In genomic region chr12:1630081-1630826, GRCh38 we compare ENCODE assay signal across 8 cellular contexts. TPM values are rescaled to one million over a fixed set of nuclear protein-coding genes. Genes with fewer than 3 reads are reported as not detected.
DNase-seq lines count a peak whose midpoint lies in the region; ATAC-seq and TF ChIP-seq lines count a peak whose summit lies in the region.

No MANE protein-coding gene starts in this region.

- H3K4me3 ChIP-seq in AG04449 (ENCODE audit: low read depth, low read length) (peak overlapping the region; percentile 42), SJSA1 (peak overlapping the region; percentile 21), choroid plexus epithelial cell (ENCODE audit: low read depth, low read length) (peak overlapping the region; percentile 53), lower leg skin (ENCODE audit: low read depth, poor library complexity, severe bottlenecking) (no peak overlapping the region), stomach (peak overlapping the region; percentile 50 to 77 (median 57))

- H3K9me3 ChIP-seq in SJSA1 (replicated peaks) (no peaks in the 10 kb centered on the region), stomach (no peaks in the 10 kb centered on the region)

- TF ChIP-seq EP300 in stomach (IDR thresholded peaks at IDR 0.05) = no peak

- DNase-seq in AG04449 (ENCODE audit: low read depth, low spot score) (no peak), GM13977 (ENCODE audit: low spot score) (peak; percentile 52), SJSA1 (ENCODE audit: low read depth in 1 of 2, low spot score in 2 of 2) (peak in 1 of 2 experiments; percentile 26), choroid plexus epithelial cell (ENCODE audit: low read depth) (no peak), lower leg skin (ENCODE audit: low spot score in 2 of 2) (peak; percentile 40 to 89), stomach (peak; percentile 39)
- no peak for DNase-seq in effector CD8-positive, alpha-beta T cell (lab: John Stamatoyannopoulos, UW)

- CTCF ChIA-PET in AG04449 (lab: Yijun Ruan, JAX) = interaction anchor here (0.9 to 13.9 kb wide), 8 partner anchors 10 to 512 kb away, joined by 3 to 269 read pairs (median 6); no protein-coding TSS in a partner anchor

- WGBS in lower leg skin, 2 donors = 1 to 2% methylated on average over 38 to 58 of the region's 60 CpGs
- 2 to 5% (median 5%) methylated on average over 22 to 60 of the region's 60 CpGs for whole genome bisulfite sequencing in stomach, 5 donors

- H3K36me3 ChIP-seq in SJSA1 (no peaks in the 10 kb centered on the region), stomach (peaks cover 0 to 4% (median 0%) of the 10 kb centered on the region in 4 donors)

- in situ Hi-C loops in GM13977 (cut with MboI; ENCODE audit: low pct_unique_long_range_greater_than_20kb, low sequenced_read_pairs, unreplicated experiment) = no loop called here

- H3K27ac ChIP-seq in SJSA1 (no peak overlapping the region), stomach (peak overlapping the region in 1 of 5 donors; percentile 67)

- TF ChIP-seq CTCF in AG04449 (IDR thresholded peaks at IDR 0.05; ENCODE audit: insufficient read depth, low read length, missing control alignments) (peak; percentile 27), GM13977 (IDR thresholded peaks at IDR 0.05; ENCODE audit: extremely low read depth, insufficient read depth, missing control alignments) (peak; percentile 26), choroid plexus epithelial cell (conservative IDR thresholded peaks at IDR 0.05; ENCODE audit: low read depth, low read length) (no peak), lower leg skin (IDR thresholded peaks at IDR 0.05) (no peak), stomach (IDR thresholded peaks at IDR 0.05) (no peak)

- H3K27me3 ChIP-seq in SJSA1 (replicated peaks) (peaks cover 8% of the 10 kb centered on the region; the same call in 1 of the 2 replicates), stomach (peaks cover 0 to 45% (median 15%) of the 10 kb centered on the region in 3 donors)

- POLR2A ChIA-PET in AG04449 (lab: Yijun Ruan, JAX) = no interaction called here

- intact Hi-C loops in lower leg skin (cut with DNase I; ENCODE audit: low total_unique reads) = loop anchor here (5.0 kb wide), 1 partner anchor 162 kb away; no protein-coding TSS in a partner anchor
- intact Hi-C loops in stomach (cut with DNase I; ENCODE audit: low total_unique reads) = loop anchor here (10.0 kb wide), 1 partner anchor 305 kb away; no protein-coding TSS in a partner anchor

- TF ChIP-seq POLR2A in lower leg skin (IDR thresholded peaks at IDR 0.05) (no peak), stomach (IDR thresholded peaks at IDR 0.05) (no peak)

- peaks cover 17% of the 10 kb centered on the region for H3K4me1 ChIP-seq in SJSA1 (replicated peaks)
- H3K4me1 ChIP-seq in stomach = peaks cover 18 to 54% (median 35%) of the 10 kb centered on the region in 4 donors

- no peak for ATAC-seq in HG03045 (IDR thresholded peaks at IDR 0.05; ENCODE audit: unreplicated experiment)

RNA-seq across cellular contexts. Expression of gene WNT5B, which starts 1.2 kb away (rescaled TPM):
- 8.9 and 15.4 TPM in 2 replicates for total RNA-seq in SJSA1 (2014; rRNA removed; shearing (Covaris generic))
- 10 to 100 TPM in 2 of 4 donors, 1 to 10 TPM in 2; 3.6 to 16.5 (median 10.9) TPM for total RNA-seq in lower leg skin
- total RNA-seq in stomach = 10 to 100 TPM in 2 of 5 donors, 1 to 10 TPM in 2, under 1 TPM in 1; 0.45 to 22.3 (median 7.8) TPM
- polyA plus RNA-seq in stomach = 10 to 100 TPM in 1 of 3 donors, 1 to 10 TPM in 2; 4.3 to 13.6 (median 4.4) TPM

RNA-seq across cellular contexts. Expression of gene FBXL14, which starts 35.9 kb away (rescaled TPM):
- 8.1 and 16.1 TPM in 2 replicates for total RNA-seq in SJSA1 (2014; rRNA removed; shearing (Covaris generic))
- total RNA-seq in lower leg skin = 10 to 100 TPM in 2 of 4 donors, 1 to 10 TPM in 2; 9.3 to 12.8 (median 10.9) TPM
- total RNA-seq in stomach = 10 to 100 TPM in 3 of 5 donors, 1 to 10 TPM in 1, not detected in 1; 5.4 to 36.2 (median 22.9) TPM
- polyA plus RNA-seq in stomach = 1 to 10 TPM; 2.6 to 7.9 (median 7.2) TPM

Comparison
In these comparisons a context has a peak if more than half of its experiments do, and no peak if none do; other contexts are left out.
1. DNase-seq: peak in GM13977 (single experiment), lower leg skin (2 of 2) and stomach (single experiment); none in AG04449 (single experiment), choroid plexus epithelial cell (single experiment) and effector CD8-positive, alpha-beta T cell (single experiment).
2. CTCF ChIP-seq: peak in AG04449 (single experiment) and GM13977 (single experiment); none in choroid plexus epithelial cell (single experiment), lower leg skin (0 of 3) and stomach (0 of 7).